ENCODE assay signal across 8 cellular contexts in genomic region chr10:62638062-62638477, GRCh38.
DNase-seq lines count a peak whose midpoint lies in the region; ATAC-seq, FAIRE-seq and TF ChIP-seq lines count a peak whose summit lies in the region.
"Had no signal": no experiment of that assay in that cellular context is flagged by ENCODE, and none has a peak within 500 bp of the region (broad histone marks: within the 10 kb centered on the region; RNA-seq: fewer than 3 reads in every experiment).

No MANE protein-coding gene starts in this region.

- H3K27ac Mint-ChIP-seq in activated CD8-positive, alpha-beta memory T cell treated with anti-CD3 and anti-CD28 coated beads, Interleukin-2, amount 10 ng/mL, durations not matched to agents 7 days and 5 days: no peak overlapping the region

- H3K9me3 Mint-ChIP-seq in activated CD8-positive, alpha-beta memory T cell treated with anti-CD3 and anti-CD28 coated beads, Interleukin-2, amount 10 ng/mL, durations not matched to agents 7 days and 5 days (ENCODE audit: low read depth): no peaks in the 10 kb centered on the region

- intact Hi-C loops in sciatic nerve (cut with DNase I): no loop called here

- H3K4me1 Mint-ChIP-seq in activated CD8-positive, alpha-beta memory T cell treated with anti-CD3 and anti-CD28 coated beads, Interleukin-2, amount 10 ng/mL, durations not matched to agents 7 days and 5 days: peaks cover 7% of the 10 kb centered on the region

- no peak for FAIRE-seq in bronchial epithelial cell (lab: Jason Lieb, UNC)

- no peak overlapping the region for H3K4me3 ChIP-seq in bronchial epithelial cell (ENCODE audit: low read depth, low read length)
- H3K4me3 ChIP-seq: SK-N-MC had no signal

- peaks cover 3% of the 10 kb centered on the region for H3K27me3 Mint-ChIP-seq in activated CD8-positive, alpha-beta memory T cell treated with anti-CD3 and anti-CD28 coated beads, Interleukin-2, amount 10 ng/mL, durations not matched to agents 7 days and 5 days

- CTCF ChIA-PET in activated CD8-positive, alpha-beta memory T cell treated with anti-CD3 and anti-CD28 coated beads, Interleukin-2, amount 10 ng/mL, durations not matched to agents 7 days and 5 days (lab: Charles Lee): interaction anchor here (0.7 to 4.7 kb wide), 9 partner anchors 18 to 179 kb away, joined by 3 to 35 read pairs (median 3); partner anchors contain the start of gene EGR2

- no peak for TF ChIP-seq CTCF in bronchial epithelial cell (IDR thresholded peaks at IDR 0.05; ENCODE audit: insufficient read depth, low read length, severe bottlenecking)

- no peaks in the 10 kb centered on the region for H3K36me3 Mint-ChIP-seq in activated CD8-positive, alpha-beta memory T cell treated with anti-CD3 and anti-CD28 coated beads, Interleukin-2, amount 10 ng/mL, durations not matched to agents 7 days and 5 days

- no peaks in the 10 kb centered on the region for H3K36me3 ChIP-seq in bronchial epithelial cell (ENCODE audit: control insufficient read depth, insufficient read depth, low read length)

- no peak overlapping the region for H3K4me3 Mint-ChIP-seq in activated CD8-positive, alpha-beta memory T cell treated with anti-CD3 and anti-CD28 coated beads, Interleukin-2, amount 10 ng/mL, durations not matched to agents 7 days and 5 days

- ATAC-seq in GM19452 (IDR thresholded peaks at IDR 0.05; ENCODE audit: unreplicated experiment) (peak; percentile 41), HG03342 (IDR thresholded peaks at IDR 0.05; ENCODE audit: unreplicated experiment) (peak; percentile 45), sciatic nerve (peak; percentile 73)
- no peak for ATAC-seq in activated CD8-positive, alpha-beta memory T cell treated with anti-CD3 and anti-CD28 coated beads, Interleukin-2, amount 10 ng/mL, durations not matched to agents 7 days and 5 days

- H3K27me3 ChIP-seq in bronchial epithelial cell (ENCODE audit: control insufficient read depth, insufficient read depth, low read length): no peaks in the 10 kb centered on the region

- DNase-seq in bronchial epithelial cell (ENCODE audit: low read depth) (peak; percentile 73), sciatic nerve (ENCODE audit: low spot score) (no peak), NCI-H774 (lab: John Stamatoyannopoulos, UW) (no peak), erythroblast (lab: John Stamatoyannopoulos, UW) (no peak)
- DNase-seq in activated CD8-positive, alpha-beta memory T cell treated with anti-CD3 and anti-CD28 coated beads, Interleukin-2, amount 10 ng/mL, durations not matched to agents 7 days and 5 days: no peak

- no peak for TF ChIP-seq POLR2A in erythroblast (IDR thresholded peaks at IDR 0.05; ENCODE audit: low read length)
